ENCODE assay signal across 1 cellular context in the genomic region with DNA sequence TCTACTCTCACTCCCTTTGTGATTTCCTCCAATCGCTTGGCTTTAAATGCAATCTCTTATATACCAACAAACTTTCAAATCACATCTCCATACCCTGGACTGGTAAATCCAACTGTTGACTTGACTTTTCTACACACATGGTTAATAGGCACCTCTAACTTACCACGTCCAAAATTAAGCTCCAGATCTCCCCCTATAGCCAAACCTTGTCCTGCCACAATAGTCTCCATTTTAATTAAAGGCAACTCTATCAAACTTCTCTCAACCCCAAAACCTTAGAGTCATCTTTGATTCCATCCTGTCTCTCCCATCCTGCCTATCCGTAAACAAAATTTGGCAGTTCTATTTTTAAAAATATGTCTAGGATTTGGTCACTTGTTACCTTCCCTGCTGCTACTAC.
TF ChIP-seq lines count a peak whose summit lies in the region.

No MANE protein-coding gene starts in this region.

TF ChIP-seq in IMR-90, 13 proteins besides CTCF, POLR2A, EP300 and RAD21 (continued from another document):
- TF ChIP-seq, protein P1, sequence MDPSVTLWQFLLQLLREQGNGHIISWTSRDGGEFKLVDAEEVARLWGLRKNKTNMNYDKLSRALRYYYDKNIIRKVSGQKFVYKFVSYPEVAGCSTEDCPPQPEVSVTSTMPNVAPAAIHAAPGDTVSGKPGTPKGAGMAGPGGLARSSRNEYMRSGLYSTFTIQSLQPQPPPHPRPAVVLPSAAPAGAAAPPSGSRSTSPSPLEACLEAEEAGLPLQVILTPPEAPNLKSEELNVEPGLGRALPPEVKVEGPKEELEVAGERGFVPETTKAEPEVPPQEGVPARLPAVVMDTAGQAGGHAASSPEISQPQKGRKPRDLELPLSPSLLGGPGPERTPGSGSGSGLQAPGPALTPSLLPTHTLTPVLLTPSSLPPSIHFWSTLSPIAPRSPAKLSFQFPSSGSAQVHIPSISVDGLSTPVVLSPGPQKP (IDR thresholded peaks at IDR 0.05; ENCODE audit: borderline replicate concordance, low read depth, low read length) = no peak
- TF ChIP-seq NFE2L2 (IDR thresholded peaks at IDR 0.05; ENCODE audit: low read depth, low read length) (no peak), CEBPB (IDR thresholded peaks at IDR 0.05; ENCODE audit: low read depth, low read length) (no peak), RFX5 (IDR thresholded peaks at IDR 0.05; ENCODE audit: low read depth, low read length) (no peak), RCOR1 (IDR thresholded peaks at IDR 0.05; ENCODE audit: insufficient replicate concordance, low read length) (no peak), CHD1 (IDR thresholded peaks at IDR 0.05; ENCODE audit: low read depth, low read length) (no peak), BHLHE40 (IDR thresholded peaks at IDR 0.05; ENCODE audit: low read depth, low read length) (no peak), MXI1 (IDR thresholded peaks at IDR 0.05; ENCODE audit: borderline replicate concordance, low read depth, low read length) (no peak), SMC3 (IDR thresholded peaks at IDR 0.05; ENCODE audit: low read depth, low read length) (no peak), MAZ (IDR thresholded peaks at IDR 0.05; ENCODE audit: borderline replicate concordance, low read depth, low read length) (no peak), MAFK (IDR thresholded peaks at IDR 0.05; ENCODE audit: low read depth, low read length) (no peak)
- TF ChIP-seq, protein P2, sequence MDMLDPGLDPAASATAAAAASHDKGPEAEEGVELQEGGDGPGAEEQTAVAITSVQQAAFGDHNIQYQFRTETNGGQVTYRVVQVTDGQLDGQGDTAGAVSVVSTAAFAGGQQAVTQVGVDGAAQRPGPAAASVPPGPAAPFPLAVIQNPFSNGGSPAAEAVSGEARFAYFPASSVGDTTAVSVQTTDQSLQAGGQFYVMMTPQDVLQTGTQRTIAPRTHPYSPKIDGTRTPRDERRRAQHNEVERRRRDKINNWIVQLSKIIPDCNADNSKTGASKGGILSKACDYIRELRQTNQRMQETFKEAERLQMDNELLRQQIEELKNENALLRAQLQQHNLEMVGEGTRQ (IDR thresholded peaks at IDR 0.05; ENCODE audit: low read depth, low read length) = no peak
